ENCODE assay signal across 1 cellular context in the genomic region with DNA sequence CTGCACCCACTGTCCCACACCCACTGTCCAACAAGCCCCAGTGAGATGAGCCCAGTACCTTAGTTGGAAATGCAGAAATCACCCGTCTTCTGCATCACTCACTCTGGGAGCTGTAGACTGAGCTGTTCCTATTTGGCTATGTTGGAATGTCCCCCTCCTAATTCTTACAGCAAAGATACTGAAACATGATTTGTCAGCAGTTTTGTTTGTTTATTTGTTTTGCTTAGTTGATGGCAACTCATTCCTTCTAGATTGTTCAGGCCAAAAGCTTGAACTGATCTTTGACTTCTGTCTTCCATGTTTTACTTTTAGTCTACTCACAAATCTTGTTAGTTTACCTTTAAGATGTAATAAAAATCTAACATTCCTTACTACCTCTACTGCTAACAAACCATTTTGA.
TF ChIP-seq lines count a peak whose summit lies in the region.

No MANE protein-coding gene starts in this region.

TF ChIP-seq in IMR-90, 13 proteins besides CTCF, POLR2A, EP300 and RAD21 (continued from another document):
- TF ChIP-seq, protein P1, sequence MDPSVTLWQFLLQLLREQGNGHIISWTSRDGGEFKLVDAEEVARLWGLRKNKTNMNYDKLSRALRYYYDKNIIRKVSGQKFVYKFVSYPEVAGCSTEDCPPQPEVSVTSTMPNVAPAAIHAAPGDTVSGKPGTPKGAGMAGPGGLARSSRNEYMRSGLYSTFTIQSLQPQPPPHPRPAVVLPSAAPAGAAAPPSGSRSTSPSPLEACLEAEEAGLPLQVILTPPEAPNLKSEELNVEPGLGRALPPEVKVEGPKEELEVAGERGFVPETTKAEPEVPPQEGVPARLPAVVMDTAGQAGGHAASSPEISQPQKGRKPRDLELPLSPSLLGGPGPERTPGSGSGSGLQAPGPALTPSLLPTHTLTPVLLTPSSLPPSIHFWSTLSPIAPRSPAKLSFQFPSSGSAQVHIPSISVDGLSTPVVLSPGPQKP (IDR thresholded peaks at IDR 0.05; ENCODE audit: borderline replicate concordance, low read depth, low read length): no peak
- no peak for TF ChIP-seq NFE2L2 (IDR thresholded peaks at IDR 0.05; ENCODE audit: low read depth, low read length)
